Comparison of ENCODE assay signal across 21 cellular contexts in genomic region chr4:22670953-22671352, GRCh38. TPM values are rescaled to one million over a fixed set of nuclear protein-coding genes. Genes with fewer than 3 reads are reported as not detected.
DNase-seq lines count a peak whose midpoint lies in the region; ATAC-seq and TF ChIP-seq lines count a peak whose summit lies in the region.
"Had no signal": no experiment of that assay in that cellular context is flagged by ENCODE, and none has a peak within 500 bp of the region (broad histone marks: within the 10 kb centered on the region; RNA-seq: fewer than 3 reads in every experiment).

No MANE protein-coding gene starts in this region.

- H3K4me1 Mint-ChIP-seq in T-cell (peaks cover 48 to 72% (median 56%) of the 10 kb centered on the region in 3 donors), H9 (peaks cover 11 to 17% of the 10 kb centered on the region in 2 experiments), WTC11 (0 out of 2 replicates have a peak, but pooled peaks cover 4% of the 10 kb centered on the region)

- no peak overlapping the region for H4K91ac ChIP-seq in H9 (ENCODE audit: insufficient read length, low read depth, low read length)

- ATAC-seq in T-cell (replicated peaks in 1 of 4): no peak
- ATAC-seq in stimulated activated naive CD8-positive, alpha-beta T cell treated with anti-CD3 and anti-CD28 coated beads, Interleukin-15, Interleukin-2, amounts not matched to agents 100 U/mL and 50 U/mL, for 24 hours: peak; percentile 52
- ATAC-seq in WTC11: no peak
- ATAC-seq: activated CD4-positive, CD25-positive, alpha-beta regulatory T cell treated with anti-CD3 and anti-CD28 coated beads, Interleukin-2, amount 50 U/mL, for 24 hours; GM23338 had no signal

- H4K20me1 ChIP-seq in H9 (ENCODE audit: control insufficient read depth, insufficient read depth, insufficient read length): no peaks in the 10 kb centered on the region

- H3T11ph ChIP-seq in H9 (ENCODE audit: low read length): no peak overlapping the region

- no peak overlapping the region for H3K4me2 ChIP-seq in H9 (ENCODE audit: insufficient read depth, insufficient read length, low read length)
- H3K4me2 ChIP-seq: GM23338 had no signal

- H3K4me3 Mint-ChIP-seq in T-cell (no peak overlapping the region), H9 (no peak overlapping the region), WTC11 (no peak overlapping the region)
- H3K4me3 Mint-ChIP-seq: GM23338 had no signal

- no peaks in the 10 kb centered on the region for H3K23me2 ChIP-seq in H9 (ENCODE audit: insufficient read length, low read depth, low read length, poor library complexity, severe bottlenecking)

- H3K18ac ChIP-seq in H9 (ENCODE audit: insufficient read length, low read depth, low read length): no peak overlapping the region

- H3K4ac ChIP-seq in H9 (ENCODE audit: low read depth, low read length): no peak overlapping the region

- no peak overlapping the region for H2BK12ac ChIP-seq in H9 (ENCODE audit: insufficient read length, low read depth, low read length)

- peaks cover 0 to 4% (median 0%) of the 10 kb centered on the region in 3 donors for H3K9me3 Mint-ChIP-seq in T-cell
- no peaks in the 10 kb centered on the region for H3K9me3 Mint-ChIP-seq in H9
- H3K9me3 Mint-ChIP-seq in WTC11: no peaks in the 10 kb centered on the region
- H3K9me3 Mint-ChIP-seq: GM23338 had no signal

- H2BK5ac ChIP-seq in H9 (ENCODE audit: insufficient read length, low read length): no peak overlapping the region

- no peak overlapping the region for H3K56ac ChIP-seq in H9 (ENCODE audit: insufficient read length, low read depth, low read length)

- no peak overlapping the region for H3K14ac ChIP-seq in H9 (ENCODE audit: insufficient read depth, low read length)

- H3K27me3 Mint-ChIP-seq in T-cell: no peaks in the 10 kb centered on the region
- H3K27me3 Mint-ChIP-seq in H9 (ENCODE audit: low read depth): no peaks in the 10 kb centered on the region
- H3K27me3 Mint-ChIP-seq in WTC11 (ENCODE audit: low read depth): no peaks in the 10 kb centered on the region

- H3K79me1 ChIP-seq in H9 (ENCODE audit: insufficient read depth, low read depth, low read length, poor library complexity, severe bottlenecking): no peaks in the 10 kb centered on the region

- H3K4me1 ChIP-seq in cardiac muscle cell (ENCODE audit: low read depth) (peaks cover 35% of the 10 kb centered on the region), right atrium auricular region (no peaks in the 10 kb centered on the region), H9 (ENCODE audit: insufficient read depth, low read length) (no peaks in the 10 kb centered on the region)
- H3K4me1 ChIP-seq: parathyroid adenoma had no signal

- H3K23ac ChIP-seq in H9 (ENCODE audit: insufficient read length, low read depth, low read length): no peak overlapping the region

- no peak overlapping the region for H4K8ac ChIP-seq in H9 (replicated peaks; ENCODE audit: insufficient read length, low read depth, low read length)

- TF ChIP-seq POLR2A in erythroblast (IDR thresholded peaks at IDR 0.05; ENCODE audit: low read length): no peak

- H4K5ac ChIP-seq in H9 (ENCODE audit: insufficient read length, low read depth, low read length): no peak overlapping the region

- CTCF ChIA-PET in T-cell (lab: Charles Lee): no interaction called here
- CTCF ChIA-PET in WTC11 (lab: Charles Lee): no interaction called here

- no CpG with 5 or more reads among the region's 1 CpG for WGBS in H9 (ENCODE audit: extremely low coverage, insufficient read length, low lambda C conversion rate)

- H3K27ac ChIP-seq in cardiac muscle cell (peak overlapping the region; percentile 24), right atrium auricular region (no peak overlapping the region), H9 (ENCODE audit: insufficient read length, low read depth, low read length) (no peak overlapping the region)
- H3K27ac ChIP-seq: left ventricle myocardium inferior, parathyroid adenoma, thoracic aorta had no signal

- H3K27ac Mint-ChIP-seq in T-cell: peak overlapping the region; percentile 40 to 45
- no peak overlapping the region for H3K27ac Mint-ChIP-seq in H9
- H3K27ac Mint-ChIP-seq in WTC11: no peak overlapping the region; the same call in 1 of the 2 replicates
- H3K27ac Mint-ChIP-seq: GM23338 had no signal

- peak; percentile 25 to 60 for DNase-seq in cardiac muscle cell (ENCODE audit: low read depth in 1 of 2, low spot score in 1 of 2)
- no peak for DNase-seq in right atrium auricular region (ENCODE audit: low spot score)
- no peak for DNase-seq in T-cell
- DNase-seq in erythroblast (lab: John Stamatoyannopoulos, UW): peak; percentile 7 to 23
- no peak for DNase-seq in stimulated activated naive CD8-positive, alpha-beta T cell treated with anti-CD3 and anti-CD28 coated beads, Interleukin-15, Interleukin-2, amounts not matched to agents 100 U/mL and 50 U/mL, for 24 hours
- DNase-seq in H9: no peak
- no peak for DNase-seq in KBM-7
- DNase-seq in WTC11 (ENCODE audit: low spot score): no peak
- DNase-seq: activated CD8-positive, alpha-beta memory T cell treated with anti-CD3 and anti-CD28 coated beads, Interleukin-2, amount 50 U/mL, for 48 hours; COR-L47; GDM1; left ventricle myocardium inferior; NCI-H187; SHP77 treated with DMSO at 0.1 percent for 48 hours; stimulated activated CD4-positive, alpha-beta T cell treated with anti-CD3 and anti-CD28 coated beads, Interleukin-4, amount 100 ng/mL, for 4 hours; stimulated activated CD8-positive, alpha-beta memory T cell treated with anti-CD3 and anti-CD28 coated beads, Interleukin-4, amount 100 ng/mL, for 48 hours had no signal

- H3K36me3 ChIP-seq in cardiac muscle cell (no peaks in the 10 kb centered on the region), right atrium auricular region (no peaks in the 10 kb centered on the region)
- H3K36me3 ChIP-seq: left ventricle myocardium inferior, thoracic aorta had no signal

- H3K9ac ChIP-seq in H9 (ENCODE audit: extremely low read depth, insufficient read length, low read length): no peak overlapping the region
- H3K9ac ChIP-seq: parathyroid adenoma had no signal

- H3K9me3 ChIP-seq in cardiac muscle cell (ENCODE audit: low read depth) (no peaks in the 10 kb centered on the region), right atrium auricular region (no peaks in the 10 kb centered on the region), H9 (ENCODE audit: control insufficient read depth, low read depth, low read length) (no peaks in the 10 kb centered on the region)
- H3K9me3 ChIP-seq: left ventricle myocardium inferior, thoracic aorta had no signal

- H3K4me3 ChIP-seq in cardiac muscle cell: no peak overlapping the region
- H3K4me3 ChIP-seq in right atrium auricular region: no peak overlapping the region
- H3K4me3 ChIP-seq: GM23338, left ventricle myocardium inferior, thoracic aorta had no signal

- no peak overlapping the region for H2BK20ac ChIP-seq in H9 (ENCODE audit: low read depth, low read length, poor library complexity, severe bottlenecking)

- in situ Hi-C loops in KBM-7 (cut with MboI; ENCODE audit: low pct_unique_long_range_greater_than_20kb, low sequenced_read_pairs): no loop called here

- no peaks in the 10 kb centered on the region for H3K79me2 ChIP-seq in H9 (ENCODE audit: insufficient read depth, low read length)
- H3K79me2 ChIP-seq: parathyroid adenoma had no signal

- no peak overlapping the region for H2BK15ac ChIP-seq in H9 (ENCODE audit: low read depth, low read length)

- H3K27me3 ChIP-seq in cardiac muscle cell: no peaks in the 10 kb centered on the region
- no peaks in the 10 kb centered on the region for H3K27me3 ChIP-seq in right atrium auricular region
- H3K27me3 ChIP-seq in H9 (ENCODE audit: insufficient read depth, low read length): no peaks in the 10 kb centered on the region

- no peak overlapping the region for H2BK120ac ChIP-seq in H9 (ENCODE audit: low read depth, low read length, poor library complexity, severe bottlenecking)

- H3K36me3 Mint-ChIP-seq in T-cell (no peaks in the 10 kb centered on the region), H9 (ENCODE audit: insufficient read depth in 1 of 3, low read depth in 3 of 3) (no peaks in the 10 kb centered on the region), WTC11 (no peaks in the 10 kb centered on the region)

- H2AFZ ChIP-seq in H9 (ENCODE audit: low read length): no peak overlapping the region
- H2AFZ ChIP-seq: GM23338, parathyroid adenoma had no signal

- TF ChIP-seq CTCF in cardiac muscle cell (IDR thresholded peaks at IDR 0.05; ENCODE audit: low read depth, low read length): no peak
- TF ChIP-seq CTCF in right atrium auricular region (IDR thresholded peaks at IDR 0.05): no peak
- no peak for TF ChIP-seq CTCF in H9 (conservative IDR thresholded peaks at IDR 0.05)
- TF ChIP-seq CTCF in WTC11 (IDR thresholded peaks at IDR 0.05): no peak

- POLR2A ChIA-PET in T-cell (lab: Charles Lee): no interaction called here
- POLR2A ChIA-PET in WTC11 (lab: Charles Lee): no interaction called here

- H2AK5ac ChIP-seq in H9 (ENCODE audit: insufficient read length, low read length): no peak overlapping the region

TF ChIP-seq in WTC11, 78 proteins besides CTCF, POLR2A, EP300 and RAD21 (continues in another document):
- TF ChIP-seq ZNF138 (CRISPR knock-in tag; conservative IDR thresholded peaks at IDR 0.05) (no peak), ERG (CRISPR knock-in tag; IDR thresholded peaks at IDR 0.05) (no peak), ZNF671 (CRISPR knock-in tag; IDR thresholded peaks at IDR 0.05) (no peak), GTF2I (CRISPR knock-in tag; conservative IDR thresholded peaks at IDR 0.05) (no peak), PREB (CRISPR knock-in tag; IDR thresholded peaks at IDR 0.05; ENCODE audit: borderline replicate concordance) (no peak)

RNA-seq across cellular contexts. Expression of gene GBA3, which starts 21.8 kb away (rescaled TPM):
- total RNA-seq in cardiac muscle cell (not detected in 2 replicates), right atrium auricular region (not detected), T-cell (under 1 TPM in 1 of 5 donors, not detected in 4; 0.12 TPM), H9 (2021) (not detected in 2 replicates), WTC11 (2021) (0.09 TPM in 2 of 3 replicates, not detected in the other)
- polyA plus RNA-seq in cardiac muscle cell: not detected in 2 replicates
- total RNA-seq: GM23338, left ventricle myocardium inferior, NCI-H460, thoracic aorta had no signal
- polyA plus RNA-seq: GM23338 had no signal

Comparison
In these comparisons a context has a peak if more than half of its experiments do, and no peak if none do; other contexts are left out.
1. DNase-seq: peak in cardiac muscle cell (2 of 2) and erythroblast (2 of 2); none in right atrium auricular region (single experiment), T-cell (0 of 34), stimulated activated naive CD8-positive, alpha-beta T cell treated with anti-CD3 and anti-CD28 coated beads, Interleukin-15, Interleukin-2, amounts not matched to agents 100 U/mL and 50 U/mL, for 24 hours (single experiment), H9 (single experiment), KBM-7 (single experiment) and WTC11 (single experiment).
2. H3K27ac Mint-ChIP-seq: peak in T-cell (2 of 2); none in H9 (0 of 3) and WTC11 (single experiment).